Comparison of ENCODE assay signal across 24 cellular contexts in the genomic region with DNA sequence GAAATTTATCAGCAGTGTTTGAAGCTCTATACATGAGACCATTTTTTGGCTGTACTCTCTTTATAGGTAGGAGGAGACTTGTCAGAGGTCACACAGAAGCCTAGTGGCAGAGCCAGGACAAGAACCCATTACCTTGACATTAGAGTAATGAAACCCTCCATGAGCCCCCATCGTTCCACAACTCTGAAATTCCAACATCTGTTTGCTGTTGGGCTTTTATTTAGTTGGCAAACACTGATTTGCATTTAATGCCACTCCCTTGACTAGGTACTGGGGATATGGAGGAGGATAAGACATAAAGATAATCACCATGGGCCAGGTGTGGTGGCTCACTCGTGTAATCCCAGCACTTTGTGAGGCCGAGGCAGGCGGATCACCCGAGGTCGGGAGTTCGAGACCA. TPM values are rescaled to one million over a fixed set of nuclear protein-coding genes. Genes with fewer than 3 reads are reported as not detected.
A peak's percentile ranks its signal among the peaks of the same experiment; 100 is the strongest.
DNase-seq lines count a peak whose midpoint lies in the region; ATAC-seq and TF ChIP-seq lines count a peak whose summit lies in the region.
"Had no signal": no experiment of that assay in that cellular context is flagged by ENCODE, and none has a peak within 500 bp of the region (broad histone marks: within the 10 kb centered on the region; RNA-seq: fewer than 3 reads in every experiment).

No MANE protein-coding gene starts in this region.

- H3K4me3 Mint-ChIP-seq in T-helper 1 cell treated with Interleukin-12 subunit alpha and Interleukin-12 subunit beta and Interleukin-4 antibody, amounts not matched to agents 30 μg/mL and 1 μg/mL, for 36 hours, result peak overlapping the region; percentile 29
- peak overlapping the region in 5 of 7 donors; percentile 5 to 92 (median 38) for H3K4me3 Mint-ChIP-seq in CD8-positive, alpha-beta memory T cell
- H3K4me3 Mint-ChIP-seq in activated CD8-positive, alpha-beta T cell treated with anti-CD3 and anti-CD28 coated beads, Interleukin-2, amount 10 ng/mL, durations not matched to agents 7 days and 5 days, result peak overlapping the region; percentile 24
- peak overlapping the region; percentile 49 for H3K4me3 Mint-ChIP-seq in neural crest cell

- H3K9me3 Mint-ChIP-seq in T-helper 1 cell treated with Interleukin-12 subunit alpha and Interleukin-12 subunit beta and Interleukin-4 antibody, amounts not matched to agents 30 μg/mL and 1 μg/mL, for 36 hours, result no peaks in the 10 kb centered on the region
- no peaks in the 10 kb centered on the region for H3K9me3 Mint-ChIP-seq in CD8-positive, alpha-beta memory T cell
- H3K9me3 Mint-ChIP-seq in activated CD8-positive, alpha-beta T cell treated with anti-CD3 and anti-CD28 coated beads, Interleukin-2, amount 10 ng/mL, durations not matched to agents 7 days and 5 days (ENCODE audit: insufficient read depth), result no peaks in the 10 kb centered on the region
- no peaks in the 10 kb centered on the region for H3K9me3 Mint-ChIP-seq in neural crest cell
- H3K9me3 Mint-ChIP-seq: activated T-cell treated with anti-CD3 and anti-CD28 coated beads, Interleukin-2, amount 50 U/mL, for 72 hours; stimulated activated naive CD8-positive, alpha-beta T cell treated with anti-CD3 and anti-CD28 coated beads, Interleukin-15, amount 100 ng/mL, for 72 hours had no signal

- DNase-seq in T-helper 1 cell (no peak), neural crest cell (ENCODE audit: low read depth, low spot score) (no peak), DMS 273 treated with DMSO at 0.1 percent for 48 hours (lab: John Stamatoyannopoulos, UW) (no peak), midbrain (lab: John Stamatoyannopoulos, UW) (no peak)
- DNase-seq in CD8-positive, alpha-beta memory T cell, result no peak
- no peak for DNase-seq in activated CD8-positive, alpha-beta T cell treated with anti-CD3 and anti-CD28 coated beads, Interleukin-2, amount 10 ng/mL, durations not matched to agents 7 days and 5 days
- DNase-seq: 8988T; activated T-cell treated with anti-CD3 and anti-CD28 coated beads, Interleukin-2, amount 50 U/mL, for 72 hours; EL; hypothalamus; NCI-H1105; NCI-H2081 treated with DMSO at 0.1 percent for 48 hours; NCI-H446 treated with DMSO at 0.1 percent for 48 hours; stimulated activated CD4-positive, alpha-beta T cell treated with anti-CD3 and anti-CD28 coated beads, Interleukin-4, amount 100 ng/mL, for 1 hour; stimulated activated naive CD8-positive, alpha-beta T cell treated with anti-CD3 and anti-CD28 coated beads, Interleukin-15, amount 100 ng/mL, for 72 hours; T1000; transverse colon had no signal

- peaks cover 15% of the 10 kb centered on the region for H3K36me3 Mint-ChIP-seq in T-helper 1 cell treated with Interleukin-12 subunit alpha and Interleukin-12 subunit beta and Interleukin-4 antibody, amounts not matched to agents 30 μg/mL and 1 μg/mL, for 36 hours (ENCODE audit: low read depth)
- peaks cover 0 to 27% (median 1%) of the 10 kb centered on the region in 3 donors for H3K36me3 Mint-ChIP-seq in CD8-positive, alpha-beta memory T cell
- H3K36me3 Mint-ChIP-seq in activated CD8-positive, alpha-beta T cell treated with anti-CD3 and anti-CD28 coated beads, Interleukin-2, amount 10 ng/mL, durations not matched to agents 7 days and 5 days (ENCODE audit: low read depth), result peaks cover 19% of the 10 kb centered on the region
- H3K36me3 Mint-ChIP-seq in neural crest cell (ENCODE audit: low read depth), result no peaks in the 10 kb centered on the region

- no peaks in the 10 kb centered on the region for H3K27me3 ChIP-seq in CD8-positive, alpha-beta memory T cell (ENCODE audit: insufficient read depth, low read length, poor library complexity, severe bottlenecking)
- H3K27me3 ChIP-seq: cardiac muscle cell, transverse colon had no signal

- CTCF ChIA-PET in CD8-positive, alpha-beta memory T cell (lab: Charles Lee), result no interaction called here
- CTCF ChIA-PET in activated CD8-positive, alpha-beta T cell treated with anti-CD3 and anti-CD28 coated beads, Interleukin-2, amount 10 ng/mL, durations not matched to agents 7 days and 5 days (lab: Charles Lee), result interaction anchor here (6.9 kb wide), 1 partner anchor 79 kb away, joined by 32 read pairs; a partner anchor contains a TSS

- no peak overlapping the region for H3K27ac Mint-ChIP-seq in T-helper 1 cell treated with Interleukin-12 subunit alpha and Interleukin-12 subunit beta and Interleukin-4 antibody, amounts not matched to agents 30 μg/mL and 1 μg/mL, for 36 hours
- H3K27ac Mint-ChIP-seq in CD8-positive, alpha-beta memory T cell, result peak overlapping the region in 5 of 8 donors; percentile 1 to 85 (median 47)
- no peak overlapping the region for H3K27ac Mint-ChIP-seq in activated CD8-positive, alpha-beta T cell treated with anti-CD3 and anti-CD28 coated beads, Interleukin-2, amount 10 ng/mL, durations not matched to agents 7 days and 5 days
- no peak overlapping the region for H3K27ac Mint-ChIP-seq in neural crest cell (ENCODE audit: unreplicated experiment)
- H3K27ac Mint-ChIP-seq: activated T-cell treated with anti-CD3 and anti-CD28 coated beads, Interleukin-2, amount 50 U/mL, for 72 hours had no signal

- no peak for TF ChIP-seq CTCF in neural crest cell (conservative IDR thresholded peaks at IDR 0.05)

- H3K4me1 Mint-ChIP-seq in T-helper 1 cell treated with Interleukin-12 subunit alpha and Interleukin-12 subunit beta and Interleukin-4 antibody, amounts not matched to agents 30 μg/mL and 1 μg/mL, for 36 hours (ENCODE audit: low read depth), result peaks cover 12% of the 10 kb centered on the region
- H3K4me1 Mint-ChIP-seq in CD8-positive, alpha-beta memory T cell, result peaks cover 25 to 34% (median 34%) of the 10 kb centered on the region in 3 donors
- H3K4me1 Mint-ChIP-seq in activated CD8-positive, alpha-beta T cell treated with anti-CD3 and anti-CD28 coated beads, Interleukin-2, amount 10 ng/mL, durations not matched to agents 7 days and 5 days (ENCODE audit: low read depth), result peaks cover 27% of the 10 kb centered on the region
- H3K4me1 Mint-ChIP-seq in neural crest cell, result peaks cover 34% of the 10 kb centered on the region

- no peaks in the 10 kb centered on the region for H3K9me3 ChIP-seq in CD8-positive, alpha-beta memory T cell (ENCODE audit: low read length)
- H3K9me3 ChIP-seq: HAP-1, transverse colon had no signal

- H3K27ac ChIP-seq in CD8-positive, alpha-beta memory T cell (ENCODE audit: low read depth, low read length), result no peak overlapping the region
- H3K27ac ChIP-seq: cardiac muscle cell had no signal

- peaks cover 13% of the 10 kb centered on the region for H3K4me1 ChIP-seq in CD8-positive, alpha-beta memory T cell (ENCODE audit: insufficient read depth, low read length)

- no peak for ATAC-seq in activated CD8-positive, alpha-beta T cell treated with anti-CD3 and anti-CD28 coated beads, Interleukin-2, amount 10 ng/mL, durations not matched to agents 7 days and 5 days
- ATAC-seq in GM19351 (IDR thresholded peaks at IDR 0.05; ENCODE audit: unreplicated experiment), result no peak
- ATAC-seq: activated T-cell treated with anti-CD3 and anti-CD28 coated beads, Interleukin-2, amount 50 U/mL, for 72 hours; SK-N-SH treated with all-trans-retinoic acid at 6 μM for 48 hours; stimulated activated naive CD8-positive, alpha-beta T cell treated with anti-CD3 and anti-CD28 coated beads, Interleukin-15, amount 100 ng/mL, for 72 hours had no signal

- no peaks in the 10 kb centered on the region for H3K36me3 ChIP-seq in CD8-positive, alpha-beta memory T cell (ENCODE audit: insufficient read depth, low read length)
- H3K36me3 ChIP-seq: cardiac muscle cell had no signal

- H3K4me3 ChIP-seq in CD8-positive, alpha-beta memory T cell (ENCODE audit: low read length), result no peak overlapping the region
- H3K4me3 ChIP-seq: cardiac muscle cell had no signal

- no peaks in the 10 kb centered on the region for H3K27me3 Mint-ChIP-seq in T-helper 1 cell treated with Interleukin-12 subunit alpha and Interleukin-12 subunit beta and Interleukin-4 antibody, amounts not matched to agents 30 μg/mL and 1 μg/mL, for 36 hours (ENCODE audit: low read depth)
- H3K27me3 Mint-ChIP-seq in CD8-positive, alpha-beta memory T cell, result peaks cover 0 to 2% of the 10 kb centered on the region in 2 donors
- no peaks in the 10 kb centered on the region for H3K27me3 Mint-ChIP-seq in activated CD8-positive, alpha-beta T cell treated with anti-CD3 and anti-CD28 coated beads, Interleukin-2, amount 10 ng/mL, durations not matched to agents 7 days and 5 days (ENCODE audit: low read depth)
- no peaks in the 10 kb centered on the region for H3K27me3 Mint-ChIP-seq in neural crest cell (ENCODE audit: low read depth)
- H3K27me3 Mint-ChIP-seq: stimulated activated naive CD8-positive, alpha-beta T cell treated with anti-CD3 and anti-CD28 coated beads, Interleukin-15, amount 100 ng/mL, for 72 hours had no signal

- POLR2A ChIA-PET in CD8-positive, alpha-beta memory T cell (lab: Charles Lee), result no interaction called here
- POLR2A ChIA-PET in activated CD8-positive, alpha-beta T cell treated with anti-CD3 and anti-CD28 coated beads, Interleukin-2, amount 10 ng/mL, durations not matched to agents 7 days and 5 days (lab: Charles Lee), result no interaction called here

RNA-seq across cellular contexts. Expression of a gene that starts 1.6 kb away (rescaled TPM):
- total RNA-seq in CD8-positive, alpha-beta memory T cell, result 10 to 100 TPM; 63.0 to 65.2 TPM
- 38.8 TPM for polyA plus RNA-seq in CD8-positive, alpha-beta memory T cell
- 10 to 100 TPM; 55.1 to 55.6 TPM for total RNA-seq in activated CD8-positive, alpha-beta T cell treated with anti-CD3 and anti-CD28 coated beads, Interleukin-2, amount 10 ng/mL, durations not matched to agents 7 days and 5 days
- total RNA-seq in neural crest cell, result 78.8 and 84.5 TPM in 2 replicates

RNA-seq across cellular contexts. Expression of a gene that starts 1.7 kb away (rescaled TPM):
- total RNA-seq in CD8-positive, alpha-beta memory T cell, result under 1 TPM; 0.16 to 0.48 TPM
- polyA plus RNA-seq in CD8-positive, alpha-beta memory T cell, result 0.26 TPM
- under 1 TPM; 0.13 to 0.26 TPM for total RNA-seq in activated CD8-positive, alpha-beta T cell treated with anti-CD3 and anti-CD28 coated beads, Interleukin-2, amount 10 ng/mL, durations not matched to agents 7 days and 5 days
- 0.55 and 0.77 TPM in 2 replicates for total RNA-seq in neural crest cell
- total RNA-seq: dermis microvascular lymphatic vessel endothelial cell, smooth muscle cell had no signal

Comparison
In these comparisons a context has a peak if more than half of its experiments do, and no peak if none do; other contexts are left out.
1. H3K27ac Mint-ChIP-seq: peak in CD8-positive, alpha-beta memory T cell (5 of 8); none in T-helper 1 cell treated with Interleukin-12 subunit alpha and Interleukin-12 subunit beta and Interleukin-4 antibody, amounts not matched to agents 30 μg/mL and 1 μg/mL, for 36 hours (single experiment), activated CD8-positive, alpha-beta T cell treated with anti-CD3 and anti-CD28 coated beads, Interleukin-2, amount 10 ng/mL, durations not matched to agents 7 days and 5 days (single experiment) and neural crest cell (single experiment).
2. Peak in every context shown above with its lines, with median percentiles within 50 percentile points of each other: H3K4me3 Mint-ChIP-seq.